15 cellular contexts compared by ENCODE assay signal in the genomic region with DNA sequence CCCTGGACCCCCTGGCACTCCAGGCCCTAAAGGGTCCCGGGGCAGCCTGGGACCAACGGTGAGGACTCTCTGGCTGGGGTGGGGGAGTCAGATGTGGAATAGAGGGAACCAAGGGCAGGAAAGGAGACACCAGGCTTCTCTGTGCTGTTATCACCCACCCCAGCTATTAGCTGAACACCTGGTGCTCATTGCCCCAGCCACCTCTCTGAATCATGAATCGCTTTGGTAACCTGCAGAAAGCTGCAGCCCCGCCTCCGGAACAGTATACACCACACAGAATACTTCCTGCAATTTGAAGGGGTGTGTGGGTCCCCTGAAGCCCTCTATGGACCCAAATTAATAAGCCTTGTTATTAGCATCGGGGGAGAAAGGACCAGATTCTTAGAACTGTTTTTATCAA. TPM values are rescaled to one million over a fixed set of nuclear protein-coding genes. Genes with fewer than 3 reads are reported as not detected.
A peak's percentile ranks its signal among the peaks of the same experiment; 100 is the strongest.
DNase-seq lines count a peak whose midpoint lies in the region; ATAC-seq and TF ChIP-seq lines count a peak whose summit lies in the region.
"Had no signal": no experiment of that assay in that cellular context is flagged by ENCODE, and none has a peak within 500 bp of the region (broad histone marks: within the 10 kb centered on the region; RNA-seq: fewer than 3 reads in every experiment).

No MANE protein-coding gene starts in this region.

- no peaks in the 10 kb centered on the region for H3K36me3 Mint-ChIP-seq in activated CD8-positive, alpha-beta T cell treated with anti-CD3 and anti-CD28 coated beads for 36 hours (ENCODE audit: low read depth)
- no peaks in the 10 kb centered on the region for H3K36me3 Mint-ChIP-seq in activated CD8-positive, alpha-beta T cell treated with anti-CD3 and anti-CD28 coated beads, Interleukin-2, amount 10 ng/mL, durations not matched to agents 7 days and 5 days (ENCODE audit: low read depth)
- H3K36me3 Mint-ChIP-seq in HFFc6 (ENCODE audit: low read depth): peaks cover 39% of the 10 kb centered on the region

- POLR2A ChIA-PET in activated CD8-positive, alpha-beta T cell treated with anti-CD3 and anti-CD28 coated beads for 36 hours (lab: Charles Lee): no interaction called here
- POLR2A ChIA-PET in activated CD8-positive, alpha-beta T cell treated with anti-CD3 and anti-CD28 coated beads, Interleukin-2, amount 10 ng/mL, durations not matched to agents 7 days and 5 days (lab: Charles Lee): no interaction called here

- CTCF ChIA-PET in activated CD8-positive, alpha-beta T cell treated with anti-CD3 and anti-CD28 coated beads for 36 hours (lab: Charles Lee): interaction anchor here (6.2 kb wide), 1 partner anchor 9 kb away, joined by 30 read pairs; no protein-coding TSS in a partner anchor
- CTCF ChIA-PET in activated CD8-positive, alpha-beta T cell treated with anti-CD3 and anti-CD28 coated beads, Interleukin-2, amount 10 ng/mL, durations not matched to agents 7 days and 5 days (lab: Charles Lee): no interaction called here

- peak; percentile 21 for DNase-seq in activated CD8-positive, alpha-beta T cell treated with anti-CD3 and anti-CD28 coated beads for 36 hours
- DNase-seq in activated CD8-positive, alpha-beta T cell treated with anti-CD3 and anti-CD28 coated beads, Interleukin-2, amount 10 ng/mL, durations not matched to agents 7 days and 5 days: no peak
- no peak for DNase-seq in HFFc6
- DNase-seq in ecto neural progenitor cell (ENCODE audit: low spot score): peak; percentile 31
- peak; percentile 18 for DNase-seq in omental fat pad (ENCODE audit: low spot score)
- DNase-seq: heart right ventricle, PC-3 had no signal

- intact Hi-C loops in activated CD8-positive, alpha-beta T cell treated with anti-CD3 and anti-CD28 coated beads for 36 hours (cut with micrococcal nuclease): no loop called here

- H3K27ac Mint-ChIP-seq in activated CD8-positive, alpha-beta T cell treated with anti-CD3 and anti-CD28 coated beads for 36 hours: no peak overlapping the region
- H3K27ac Mint-ChIP-seq in activated CD8-positive, alpha-beta T cell treated with anti-CD3 and anti-CD28 coated beads, Interleukin-2, amount 10 ng/mL, durations not matched to agents 7 days and 5 days: no peak overlapping the region
- peak overlapping the region; percentile 94 for H3K27ac Mint-ChIP-seq in HFFc6
- H3K27ac Mint-ChIP-seq: activated CD4-positive, alpha-beta memory T cell treated with anti-CD3 and anti-CD28 coated beads, Interleukin-2, amount 10 ng/mL, durations not matched to agents 7 days and 5 days; activated T-helper 17 cell treated with anti-CD3 and anti-CD28 coated beads, Interleukin-2, amount 50 U/mL, for 72 hours; progenitor cell of endocrine pancreas had no signal

- peaks cover 1% of the 10 kb centered on the region for H3K27me3 Mint-ChIP-seq in activated CD8-positive, alpha-beta T cell treated with anti-CD3 and anti-CD28 coated beads for 36 hours
- H3K27me3 Mint-ChIP-seq in activated CD8-positive, alpha-beta T cell treated with anti-CD3 and anti-CD28 coated beads, Interleukin-2, amount 10 ng/mL, durations not matched to agents 7 days and 5 days (ENCODE audit: low read depth): no peaks in the 10 kb centered on the region
- peaks cover 10% of the 10 kb centered on the region for H3K27me3 Mint-ChIP-seq in HFFc6 (ENCODE audit: insufficient read depth)
- H3K27me3 Mint-ChIP-seq: activated CD4-positive, alpha-beta memory T cell treated with anti-CD3 and anti-CD28 coated beads, Interleukin-2, amount 10 ng/mL, durations not matched to agents 7 days and 5 days; activated T-helper 17 cell treated with anti-CD3 and anti-CD28 coated beads, Interleukin-2, amount 50 U/mL, for 72 hours; progenitor cell of endocrine pancreas had no signal

- ATAC-seq in activated CD8-positive, alpha-beta T cell treated with anti-CD3 and anti-CD28 coated beads for 36 hours: peak; percentile 48
- ATAC-seq in activated CD8-positive, alpha-beta T cell treated with anti-CD3 and anti-CD28 coated beads, Interleukin-2, amount 10 ng/mL, durations not matched to agents 7 days and 5 days: no peak
- ATAC-seq in omental fat pad (ENCODE audit: low FRiP score) (no peak), GM21529 (IDR thresholded peaks at IDR 0.05; ENCODE audit: unreplicated experiment) (no peak), GM18511 (IDR thresholded peaks at IDR 0.05; ENCODE audit: unreplicated experiment) (no peak), GM19467 (IDR thresholded peaks at IDR 0.05; ENCODE audit: unreplicated experiment) (no peak)
- ATAC-seq: PC-3 had no signal

- H3K4me3 Mint-ChIP-seq in activated CD8-positive, alpha-beta T cell treated with anti-CD3 and anti-CD28 coated beads for 36 hours: no peak overlapping the region
- no peak overlapping the region for H3K4me3 Mint-ChIP-seq in activated CD8-positive, alpha-beta T cell treated with anti-CD3 and anti-CD28 coated beads, Interleukin-2, amount 10 ng/mL, durations not matched to agents 7 days and 5 days
- H3K4me3 Mint-ChIP-seq in HFFc6: no peak overlapping the region
- H3K4me3 Mint-ChIP-seq: activated CD4-positive, alpha-beta memory T cell treated with anti-CD3 and anti-CD28 coated beads, Interleukin-2, amount 10 ng/mL, durations not matched to agents 7 days and 5 days; activated T-helper 17 cell treated with anti-CD3 and anti-CD28 coated beads, Interleukin-2, amount 50 U/mL, for 72 hours had no signal

- no peaks in the 10 kb centered on the region for H3K9me3 Mint-ChIP-seq in activated CD8-positive, alpha-beta T cell treated with anti-CD3 and anti-CD28 coated beads for 36 hours
- no peaks in the 10 kb centered on the region for H3K9me3 Mint-ChIP-seq in activated CD8-positive, alpha-beta T cell treated with anti-CD3 and anti-CD28 coated beads, Interleukin-2, amount 10 ng/mL, durations not matched to agents 7 days and 5 days (ENCODE audit: insufficient read depth)
- no peaks in the 10 kb centered on the region for H3K9me3 Mint-ChIP-seq in HFFc6
- H3K9me3 Mint-ChIP-seq: activated CD4-positive, alpha-beta memory T cell treated with anti-CD3 and anti-CD28 coated beads, Interleukin-2, amount 10 ng/mL, durations not matched to agents 7 days and 5 days; activated T-helper 17 cell treated with anti-CD3 and anti-CD28 coated beads, Interleukin-2, amount 50 U/mL, for 72 hours had no signal

- no peak for TF ChIP-seq CTCF in activated CD8-positive, alpha-beta T cell treated with anti-CD3 and anti-CD28 coated beads for 36 hours (IDR thresholded peaks at IDR 0.05)
- TF ChIP-seq CTCF in HFFc6 (IDR thresholded peaks at IDR 0.05) (no peak), omental fat pad (IDR thresholded peaks at IDR 0.05) (no peak)

- H3K4me1 Mint-ChIP-seq in activated CD8-positive, alpha-beta T cell treated with anti-CD3 and anti-CD28 coated beads for 36 hours (ENCODE audit: low read depth): no peaks in the 10 kb centered on the region
- H3K4me1 Mint-ChIP-seq in activated CD8-positive, alpha-beta T cell treated with anti-CD3 and anti-CD28 coated beads, Interleukin-2, amount 10 ng/mL, durations not matched to agents 7 days and 5 days (ENCODE audit: low read depth): peaks cover 2% of the 10 kb centered on the region
- peaks cover 85% of the 10 kb centered on the region for H3K4me1 Mint-ChIP-seq in HFFc6 (ENCODE audit: low read depth)

RNA-seq across cellular contexts. Expression of a gene that starts 40.4 kb away (rescaled TPM):
- total RNA-seq in activated CD8-positive, alpha-beta T cell treated with anti-CD3 and anti-CD28 coated beads for 36 hours: not detected
- total RNA-seq in activated CD8-positive, alpha-beta T cell treated with anti-CD3 and anti-CD28 coated beads, Interleukin-2, amount 10 ng/mL, durations not matched to agents 7 days and 5 days: not detected
- total RNA-seq in HFFc6 (2021; fragmentation: NEBNext Ultra II Directional; extraction: Animal tissue kit (Norgen Biotek cat#: 25700)): not detected
- total RNA-seq in omental fat pad: 1 to 10 TPM in 2 of 4 donors, under 1 TPM in 1, not detected in 1; 0.65 to 5.4 (median 1.0) TPM
- total RNA-seq: activated CD4-positive, alpha-beta memory T cell treated with anti-CD3 and anti-CD28 coated beads, Interleukin-2, amount 10 ng/mL, durations not matched to agents 7 days and 5 days; activated T-helper 17 cell treated with anti-CD3 and anti-CD28 coated beads, Interleukin-2, amount 50 U/mL, for 72 hours; NCI-H460; PC-3 had no signal

RNA-seq across cellular contexts. Expression of a gene that starts 47.2 kb away (rescaled TPM):
- total RNA-seq in activated CD8-positive, alpha-beta T cell treated with anti-CD3 and anti-CD28 coated beads for 36 hours: not detected
- total RNA-seq in activated CD8-positive, alpha-beta T cell treated with anti-CD3 and anti-CD28 coated beads, Interleukin-2, amount 10 ng/mL, durations not matched to agents 7 days and 5 days: not detected
- total RNA-seq in HFFc6 (2021; fragmentation: NEBNext Ultra II Directional; extraction: Animal tissue kit (Norgen Biotek cat#: 25700)): not detected
- 1 to 10 TPM in 1 of 4 donors, not detected in 3; 1.6 TPM for total RNA-seq in omental fat pad
- total RNA-seq: activated CD4-positive, alpha-beta memory T cell treated with anti-CD3 and anti-CD28 coated beads, Interleukin-2, amount 10 ng/mL, durations not matched to agents 7 days and 5 days; activated T-helper 17 cell treated with anti-CD3 and anti-CD28 coated beads, Interleukin-2, amount 50 U/mL, for 72 hours; esophagus muscularis mucosa; heart right ventricle; NCI-H460; PC-3 had no signal

Comparison
In these comparisons a context has a peak if more than half of its experiments do, and no peak if none do; other contexts are left out.
1. DNase-seq: peak in activated CD8-positive, alpha-beta T cell treated with anti-CD3 and anti-CD28 coated beads for 36 hours (single experiment), ecto neural progenitor cell (single experiment) and omental fat pad (single experiment); none in activated CD8-positive, alpha-beta T cell treated with anti-CD3 and anti-CD28 coated beads, Interleukin-2, amount 10 ng/mL, durations not matched to agents 7 days and 5 days (single experiment) and HFFc6 (single experiment).